ENCODE assay signal across 8 cellular contexts in the genomic region with DNA sequence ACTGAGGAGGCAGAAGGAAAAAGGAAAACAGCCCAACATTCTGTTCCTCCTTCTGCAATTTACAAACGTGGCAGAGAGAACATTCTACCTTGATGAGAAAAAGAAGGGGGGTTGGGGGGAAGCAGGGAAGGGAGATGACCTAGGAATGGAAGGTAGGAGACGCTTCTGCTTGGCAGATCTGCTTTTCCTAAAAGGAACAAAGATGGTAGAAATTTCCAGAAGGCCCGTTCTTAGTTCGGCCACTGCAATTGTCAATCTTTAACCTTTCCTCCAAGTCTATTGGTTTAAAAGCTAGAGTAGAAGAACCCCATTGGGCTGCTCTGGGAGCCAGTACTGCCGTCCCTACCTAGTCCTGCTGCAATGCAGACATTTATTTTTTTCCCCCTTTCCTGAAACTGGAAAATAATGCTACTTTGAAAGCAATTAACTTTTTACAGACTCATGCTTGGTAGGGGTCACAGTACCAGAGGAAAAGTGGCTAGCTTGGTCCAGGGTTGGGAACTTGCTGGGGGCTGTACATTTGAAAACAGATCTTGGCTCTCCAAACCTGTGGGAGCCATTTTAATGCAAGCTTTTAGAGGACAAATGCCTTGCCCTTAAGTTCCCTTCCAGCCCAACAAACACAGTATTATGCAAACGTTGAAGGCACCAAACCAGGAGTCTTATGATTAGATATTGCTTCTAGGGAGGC. TPM values are rescaled to one million over a fixed set of nuclear protein-coding genes. Genes with fewer than 3 reads are reported as not detected.
DNase-seq lines count a peak whose midpoint lies in the region; ATAC-seq and TF ChIP-seq lines count a peak whose summit lies in the region.

No MANE protein-coding gene starts in this region.

- peak overlapping the region; percentile 72 for H3K9ac ChIP-seq in HUES64 (ENCODE audit: low read depth, low read length)
- peak overlapping the region; percentile 42 to 57 for H3K9ac ChIP-seq in liver (ENCODE audit: low read depth in 1 of 2, low read length in 2 of 2)

- TF ChIP-seq RAD21 in liver (IDR thresholded peaks at IDR 0.05): no peak

- ATAC-seq in aorta (ENCODE audit: low FRiP score) (no peak), HG03469 (IDR thresholded peaks at IDR 0.05; ENCODE audit: unreplicated experiment) (no peak)

- H3K4me3 ChIP-seq in ACC112 (ENCODE audit: low read depth, low read length) (peak overlapping the region; percentile 73), HUES64 (ENCODE audit: low read length) (peak overlapping the region; percentile 35; the same call in 1 of the 2 replicates), ascending aorta (peak overlapping the region in 1 of 2 donors; percentile 7), liver (ENCODE audit: low read depth in 1 of 3, low read length in 3 of 3) (no peak overlapping the region), aorta (ENCODE audit: low read length in 2 of 2) (no peak overlapping the region)

- intact Hi-C loops in ascending aorta (cut with DNase I) (no loop called here), aorta (cut with DNase I) (no loop called here)

- no peak for TF ChIP-seq CTCF in ascending aorta (IDR thresholded peaks at IDR 0.05)
- TF ChIP-seq CTCF in liver (IDR thresholded peaks at IDR 0.05; ENCODE audit: low read depth, low read length, missing input control): no peak

- DNase-seq in ascending aorta (ENCODE audit: low spot score in 2 of 2) (no peak), aorta (no peak), islet precursor cell (no peak), NCI-H446 treated with DMSO at 0.1 percent for 48 hours (lab: John Stamatoyannopoulos, UW) (no peak)

- WGBS in HUES64: 67% methylated on average over 5 of the region's 6 CpGs
- 65% methylated on average over 6 of the region's 6 CpGs for WGBS in liver
- 57 to 60% methylated on average over 6 of the region's 6 CpGs for WGBS in aorta, 2 donors

- no peak overlapping the region for H2AFZ ChIP-seq in ACC112 (ENCODE audit: low read length, unreplicated experiment)

- H3K27me3 ChIP-seq in ACC112 (ENCODE audit: insufficient read depth, low read length): no peaks in the 10 kb centered on the region
- H3K27me3 ChIP-seq in HUES64 (ENCODE audit: insufficient read depth, low read length): no peaks in the 10 kb centered on the region
- H3K27me3 ChIP-seq in ascending aorta: no peaks in the 10 kb centered on the region
- no peaks in the 10 kb centered on the region for H3K27me3 ChIP-seq in liver (ENCODE audit: control insufficient read depth in 4 of 4, insufficient read depth in 4 of 4, low read length in 3 of 4)
- H3K27me3 ChIP-seq in aorta (ENCODE audit: control insufficient read depth in 1 of 2, insufficient read depth in 2 of 2, low read length in 1 of 2): no peaks in the 10 kb centered on the region

- peaks cover 81% of the 10 kb centered on the region for H3K79me2 ChIP-seq in ACC112 (ENCODE audit: control insufficient read depth, insufficient read depth, low read length, unreplicated experiment)

- H3K27ac ChIP-seq in ACC112 (ENCODE audit: low read depth, low read length) (peak overlapping the region; percentile 95), HUES64 (ENCODE audit: low read depth, low read length) (peak overlapping the region; percentile 99), ascending aorta (peak overlapping the region; percentile 95 to 99), liver (ENCODE audit: low read depth in 1 of 2, low read length in 2 of 2) (peak overlapping the region; percentile 92 to 98), aorta (ENCODE audit: low read depth in 1 of 2, low read length in 2 of 2) (peak overlapping the region; percentile 88 to 99)

- H3K36me3 ChIP-seq in ACC112 (ENCODE audit: insufficient read depth, low read length) (no peaks in the 10 kb centered on the region), HUES64 (ENCODE audit: insufficient read depth, low read length) (0 out of 2 replicates have a peak, but pooled peaks cover 4% of the 10 kb centered on the region), ascending aorta (no peaks in the 10 kb centered on the region), liver (ENCODE audit: control insufficient read depth in 4 of 4, insufficient read depth in 3 of 4, low read depth in 1 of 4, low read length in 3 of 4) (no peaks in the 10 kb centered on the region), aorta (ENCODE audit: control insufficient read depth in 1 of 2, insufficient read depth in 2 of 2, low read length in 1 of 2) (no peaks in the 10 kb centered on the region)

- H3K4me1 ChIP-seq in ACC112 (ENCODE audit: control insufficient read depth, insufficient read depth, low read length, unreplicated experiment): peaks cover 97% of the 10 kb centered on the region
- H3K4me1 ChIP-seq in HUES64 (ENCODE audit: insufficient read depth, low read length): peaks cover 97% of the 10 kb centered on the region
- peaks cover 40 to 93% of the 10 kb centered on the region in 2 donors for H3K4me1 ChIP-seq in ascending aorta
- H3K4me1 ChIP-seq in liver (ENCODE audit: control insufficient read depth in 4 of 4, insufficient read depth in 4 of 4, low read length in 3 of 4): peaks cover 17 to 76% (median 53%) of the 10 kb centered on the region in 4 donors
- peaks cover 5 to 24% of the 10 kb centered on the region in 2 donors for H3K4me1 ChIP-seq in aorta (ENCODE audit: control insufficient read depth in 1 of 2, insufficient read depth in 2 of 2, low read length in 2 of 2)

- H3K9me3 ChIP-seq in HUES64 (ENCODE audit: insufficient read depth, low read depth, low read length): no peaks in the 10 kb centered on the region
- no peaks in the 10 kb centered on the region for H3K9me3 ChIP-seq in ascending aorta
- H3K9me3 ChIP-seq in liver (ENCODE audit: control insufficient read depth in 4 of 4, low read length in 3 of 4): no peaks in the 10 kb centered on the region
- no peaks in the 10 kb centered on the region for H3K9me3 ChIP-seq in aorta (ENCODE audit: control insufficient read depth, low read length)

TF ChIP-seq in liver, 16 proteins besides CTCF, POLR2A, EP300 and RAD21:
- TF ChIP-seq, protein P1, sequence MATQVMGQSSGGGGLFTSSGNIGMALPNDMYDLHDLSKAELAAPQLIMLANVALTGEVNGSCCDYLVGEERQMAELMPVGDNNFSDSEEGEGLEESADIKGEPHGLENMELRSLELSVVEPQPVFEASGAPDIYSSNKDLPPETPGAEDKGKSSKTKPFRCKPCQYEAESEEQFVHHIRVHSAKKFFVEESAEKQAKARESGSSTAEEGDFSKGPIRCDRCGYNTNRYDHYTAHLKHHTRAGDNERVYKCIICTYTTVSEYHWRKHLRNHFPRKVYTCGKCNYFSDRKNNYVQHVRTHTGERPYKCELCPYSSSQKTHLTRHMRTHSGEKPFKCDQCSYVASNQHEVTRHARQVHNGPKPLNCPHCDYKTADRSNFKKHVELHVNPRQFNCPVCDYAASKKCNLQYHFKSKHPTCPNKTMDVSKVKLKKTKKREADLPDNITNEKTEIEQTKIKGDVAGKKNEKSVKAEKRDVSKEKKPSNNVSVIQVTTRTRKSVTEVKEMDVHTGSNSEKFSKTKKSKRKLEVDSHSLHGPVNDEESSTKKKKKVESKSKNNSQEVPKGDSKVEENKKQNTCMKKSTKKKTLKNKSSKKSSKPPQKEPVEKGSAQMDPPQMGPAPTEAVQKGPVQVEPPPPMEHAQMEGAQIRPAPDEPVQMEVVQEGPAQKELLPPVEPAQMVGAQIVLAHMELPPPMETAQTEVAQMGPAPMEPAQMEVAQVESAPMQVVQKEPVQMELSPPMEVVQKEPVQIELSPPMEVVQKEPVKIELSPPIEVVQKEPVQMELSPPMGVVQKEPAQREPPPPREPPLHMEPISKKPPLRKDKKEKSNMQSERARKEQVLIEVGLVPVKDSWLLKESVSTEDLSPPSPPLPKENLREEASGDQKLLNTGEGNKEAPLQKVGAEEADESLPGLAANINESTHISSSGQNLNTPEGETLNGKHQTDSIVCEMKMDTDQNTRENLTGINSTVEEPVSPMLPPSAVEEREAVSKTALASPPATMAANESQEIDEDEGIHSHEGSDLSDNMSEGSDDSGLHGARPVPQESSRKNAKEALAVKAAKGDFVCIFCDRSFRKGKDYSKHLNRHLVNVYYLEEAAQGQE (IDR thresholded peaks at IDR 0.05): no peak
- peak; percentile 64 for TF ChIP-seq YY1 (IDR thresholded peaks at IDR 0.05)

RNA-seq across cellular contexts. Expression of a gene that starts 2.7 kb away (rescaled TPM):
- polyA plus RNA-seq in HUES64 (2013, experiment 1 of 2): 61.7 TPM
- polyA plus RNA-seq in HUES64 (2013, experiment 2 of 2): 67.8 TPM
- 23.2 TPM for total RNA-seq in ascending aorta
- 10 to 100 TPM in 1 of 2 donors, 1 to 10 TPM in 1; 9.3 to 23.5 TPM for total RNA-seq in liver
- 1 to 10 TPM; 3.3 to 4.4 TPM for polyA plus RNA-seq in liver
- 10 to 100 TPM; 19.1 to 27.4 TPM for total RNA-seq in aorta
- polyA plus RNA-seq in aorta: 1 to 10 TPM; 4.5 to 9.1 TPM

Comparison
In these comparisons a context has a peak if more than half of its experiments do, and no peak if none do; other contexts are left out.
1. H3K4me3 ChIP-seq: peak in ACC112 (single experiment) and HUES64 (single experiment); none in liver (0 of 3) and aorta (0 of 2).
2. Peak in every context shown above with its lines, with median percentiles within 50 percentile points of each other: H3K27ac ChIP-seq.